ENCODE assay signal across 14 cellular contexts in genomic region chr6:143675946-143676345, GRCh38. TPM values are rescaled to one million over a fixed set of nuclear protein-coding genes. Genes with fewer than 3 reads are reported as not detected.
DNase-seq lines count a peak whose midpoint lies in the region; ATAC-seq, FAIRE-seq and TF ChIP-seq lines count a peak whose summit lies in the region.
"Had no signal": no experiment of that assay in that cellular context is flagged by ENCODE, and none has a peak within 500 bp of the region (broad histone marks: within the 10 kb centered on the region; RNA-seq: fewer than 3 reads in every experiment).

No MANE protein-coding gene starts in this region.

- TF ChIP-seq EP300 in SK-N-SH (IDR thresholded peaks at IDR 0.05; ENCODE audit: borderline replicate concordance in 1 of 2, low read depth in 1 of 2, low read length in 1 of 2): no peak

- no peak for DNase-seq in SK-N-SH
- DNase-seq in bronchial epithelial cell (ENCODE audit: low read depth): peak; percentile 70
- DNase-seq in kidney tubule cell (ENCODE audit: low spot score): peak; percentile 56
- DNase-seq in type B pancreatic cell (ENCODE audit: extremely low spot score, unreplicated experiment): no peak
- no peak for DNase-seq in activated naive CD4-positive, alpha-beta T cell treated with anti-CD3 and anti-CD28 coated beads for 36 hours
- DNase-seq: body of pancreas; left colon; NCI-H2227 treated with DMSO at 0.1 percent for 48 hours; stimulated activated naive CD4-positive, alpha-beta T cell treated with Interleukin-2 at 50 U/mL for 16 hours had no signal

- CTCF ChIA-PET in SK-N-SH (lab: Yijun Ruan, JAX): no interaction called here
- CTCF ChIA-PET in activated naive CD4-positive, alpha-beta T cell treated with anti-CD3 and anti-CD28 coated beads for 36 hours (lab: Charles Lee): no interaction called here

- H3K36me3 ChIP-seq in SK-N-SH (replicated peaks in 1 of 2; ENCODE audit: control insufficient read depth in 1 of 2, insufficient read depth in 2 of 2, low read length in 1 of 2) (no peaks in the 10 kb centered on the region), bronchial epithelial cell (ENCODE audit: control insufficient read depth, insufficient read depth, low read length) (no peaks in the 10 kb centered on the region)
- H3K36me3 ChIP-seq: esophagus muscularis mucosa had no signal

- no peak overlapping the region for H3K4me2 ChIP-seq in SK-N-SH

- no peak for TF ChIP-seq RAD21 in SK-N-SH (IDR thresholded peaks at IDR 0.05; ENCODE audit: low read length)

- H3K4me1 Mint-ChIP-seq in type B pancreatic cell (ENCODE audit: unreplicated experiment): peaks cover 54% of the 10 kb centered on the region
- peaks cover 10% of the 10 kb centered on the region for H3K4me1 Mint-ChIP-seq in activated naive CD4-positive, alpha-beta T cell treated with anti-CD3 and anti-CD28 coated beads for 36 hours (ENCODE audit: low read depth)

- 68% methylated on average over 1 of the region's 1 CpG for WGBS in SK-N-SH (ENCODE audit: low lambda C conversion rate)

- no peaks in the 10 kb centered on the region for H3K9me2 ChIP-seq in SK-N-SH

- H3K9me3 Mint-ChIP-seq in type B pancreatic cell: peaks cover 6% of the 10 kb centered on the region
- H3K9me3 Mint-ChIP-seq in activated naive CD4-positive, alpha-beta T cell treated with anti-CD3 and anti-CD28 coated beads for 36 hours: no peaks in the 10 kb centered on the region

- H2AFZ ChIP-seq in SK-N-SH (ENCODE audit: low read depth): no peak overlapping the region

- no peak for FAIRE-seq in bronchial epithelial cell (lab: Jason Lieb, UNC)

- H3K4me3 ChIP-seq in SK-N-SH (ENCODE audit: low read depth in 2 of 2, low read length in 1 of 2): no peak overlapping the region
- H3K4me3 ChIP-seq in bronchial epithelial cell (ENCODE audit: low read depth, low read length): no peak overlapping the region
- H3K4me3 ChIP-seq: body of pancreas, esophagus muscularis mucosa had no signal

- TF ChIP-seq CTCF in SK-N-SH (IDR thresholded peaks at IDR 0.05): no peak
- no peak for TF ChIP-seq CTCF in bronchial epithelial cell (IDR thresholded peaks at IDR 0.05; ENCODE audit: insufficient read depth, low read length, severe bottlenecking)
- TF ChIP-seq CTCF in type B pancreatic cell (conservative IDR thresholded peaks at IDR 0.05): no peak

- H3K9me3 ChIP-seq in SK-N-SH: no peaks in the 10 kb centered on the region
- H3K9me3 ChIP-seq: body of pancreas, esophagus muscularis mucosa had no signal

- ATAC-seq in SK-N-SH treated with all-trans-retinoic acid at 6 μM for 48 hours (no peak), GM21528 (IDR thresholded peaks at IDR 0.05; ENCODE audit: low FRiP score, unreplicated experiment) (no peak), HG02970 (IDR thresholded peaks at IDR 0.05; ENCODE audit: low FRiP score, unreplicated experiment) (no peak)
- ATAC-seq: body of pancreas, left colon had no signal

- H3K27ac Mint-ChIP-seq in type B pancreatic cell: peak overlapping the region; percentile 99
- H3K27ac Mint-ChIP-seq in activated naive CD4-positive, alpha-beta T cell treated with anti-CD3 and anti-CD28 coated beads for 36 hours: no peak overlapping the region

- intact Hi-C loops in activated naive CD4-positive, alpha-beta T cell treated with anti-CD3 and anti-CD28 coated beads for 36 hours (cut with micrococcal nuclease): loop anchor here (5.0 kb wide), 2 partner anchors 99 to 131 kb away; no protein-coding TSS in a partner anchor

- H3K4me1 ChIP-seq in SK-N-SH (ENCODE audit: control insufficient read depth in 1 of 2, insufficient read depth in 2 of 2, low read depth in 1 of 2, low read length in 1 of 2): peaks cover 0 to 14% of the 10 kb centered on the region in 2 experiments; a peak in 3 of 4 replicates

- no peaks in the 10 kb centered on the region for H3K36me3 Mint-ChIP-seq in type B pancreatic cell
- no peaks in the 10 kb centered on the region for H3K36me3 Mint-ChIP-seq in activated naive CD4-positive, alpha-beta T cell treated with anti-CD3 and anti-CD28 coated beads for 36 hours (ENCODE audit: low read depth)

- POLR2A ChIA-PET in SK-N-SH (lab: Yijun Ruan, JAX): no interaction called here

- no peak overlapping the region for H3K9ac ChIP-seq in SK-N-SH

- H3K79me2 ChIP-seq in SK-N-SH (ENCODE audit: insufficient read depth): peaks cover 25% of the 10 kb centered on the region

- H3K27me3 ChIP-seq in SK-N-SH (ENCODE audit: insufficient read depth): no peaks in the 10 kb centered on the region
- H3K27me3 ChIP-seq in bronchial epithelial cell (ENCODE audit: control insufficient read depth, insufficient read depth, low read length): no peaks in the 10 kb centered on the region
- H3K27me3 ChIP-seq: body of pancreas, esophagus muscularis mucosa had no signal

- H3F3A ChIP-seq in SK-N-SH (replicated peaks; ENCODE audit: insufficient read depth): peaks cover 32% of the 10 kb centered on the region

- H3K4me3 Mint-ChIP-seq in type B pancreatic cell: peak overlapping the region; percentile 67
- H3K4me3 Mint-ChIP-seq in activated naive CD4-positive, alpha-beta T cell treated with anti-CD3 and anti-CD28 coated beads for 36 hours: no peak overlapping the region

- no peaks in the 10 kb centered on the region for H4K20me1 ChIP-seq in SK-N-SH (ENCODE audit: insufficient read depth)

- H3K27me3 Mint-ChIP-seq in type B pancreatic cell: no peaks in the 10 kb centered on the region
- H3K27me3 Mint-ChIP-seq in activated naive CD4-positive, alpha-beta T cell treated with anti-CD3 and anti-CD28 coated beads for 36 hours (ENCODE audit: low read depth): peaks cover 7% of the 10 kb centered on the region

- H3K27ac ChIP-seq in SK-N-SH (ENCODE audit: low read depth in 2 of 2, low read length in 1 of 2): no peak overlapping the region; a peak in 1 of 4 replicates
- H3K27ac ChIP-seq: VCaP had no signal

TF ChIP-seq in SK-N-SH treated with all-trans-retinoic acid at 6 μM for 48 hours, 23 proteins besides CTCF, POLR2A, EP300 and RAD21:
- TF ChIP-seq CREB5 (CRISPR knock-in tag; IDR thresholded peaks at IDR 0.05; ENCODE audit: low read depth) (0 out of 2 replicates have a peak, but pooled peaks have one; percentile 32), ISL1 (CRISPR knock-in tag; IDR thresholded peaks at IDR 0.05) (peak; percentile 47), TCF4 (CRISPR knock-in tag; IDR thresholded peaks at IDR 0.05; ENCODE audit: borderline replicate concordance) (no peak)

TF ChIP-seq in SK-N-SH, 30 proteins besides CTCF, POLR2A, EP300 and RAD21:
- no peak for TF ChIP-seq CHD2 (IDR thresholded peaks at IDR 0.05; ENCODE audit: low read length, partially characterized antibody)
- TF ChIP-seq YY1 (IDR thresholded peaks at IDR 0.05; ENCODE audit: low read depth): no peak
- TF ChIP-seq RCOR1 (IDR thresholded peaks at IDR 0.05; ENCODE audit: low read length): no peak
- TF ChIP-seq PBX3 (IDR thresholded peaks at IDR 0.05): no peak
- no peak for TF ChIP-seq TCF12 (IDR thresholded peaks at IDR 0.05)
- no peak for TF ChIP-seq USF2 (IDR thresholded peaks at IDR 0.05; ENCODE audit: borderline replicate concordance, low read depth, low read length)
- TF ChIP-seq TAF1 (IDR thresholded peaks at IDR 0.05; ENCODE audit: borderline replicate concordance, low read depth, low read length): no peak
- TF ChIP-seq SMC3 (IDR thresholded peaks at IDR 0.05; ENCODE audit: low read depth, low read length): no peak
- no peak for TF ChIP-seq NRF1 (IDR thresholded peaks at IDR 0.05; ENCODE audit: low read depth, low read length)
- TF ChIP-seq POLR2AphosphoS5 (IDR thresholded peaks at IDR 0.05; ENCODE audit: low read depth, low read length): no peak
- TF ChIP-seq JUND (IDR thresholded peaks at IDR 0.05): no peak
- TF ChIP-seq ZBTB33 (IDR thresholded peaks at IDR 0.05; ENCODE audit: borderline replicate concordance, low read depth): no peak

RNA-seq across cellular contexts. Expression of gene PHACTR2, which starts 1.8 kb away (rescaled TPM):
- 5.0 and 8.6 TPM in 2 replicates for polyA plus RNA-seq in SK-N-SH (2012; rRNA removed)
- polyA plus RNA-seq in SK-N-SH (2012; cell fraction: cytosol; rRNA removed): 6.7 and 7.5 TPM in 2 replicates
- polyA plus RNA-seq in SK-N-SH (2012; cell fraction: nucleus; rRNA removed): 4.5 and 6.9 TPM in 2 replicates
- total RNA-seq in bronchial epithelial cell (24.5 and 37.8 TPM in 2 replicates), type B pancreatic cell (ENCODE audit: low replicate concordance) (59.2 and 69.9 TPM in 2 replicates)
- total RNA-seq in activated naive CD4-positive, alpha-beta T cell treated with anti-CD3 and anti-CD28 coated beads for 36 hours: 10 to 100 TPM; 10.7 to 12.2 TPM

Comparison
In these comparisons a context has a peak if more than half of its experiments do, and no peak if none do; other contexts are left out.
1. DNase-seq: peak in bronchial epithelial cell (single experiment) and kidney tubule cell (single experiment); none in SK-N-SH (single experiment), type B pancreatic cell (single experiment) and activated naive CD4-positive, alpha-beta T cell treated with anti-CD3 and anti-CD28 coated beads for 36 hours (single experiment).